Comparison of ENCODE assay signal across 15 cellular contexts in genomic region chr4:40232610-40233009, GRCh38. TPM values are rescaled to one million over a fixed set of nuclear protein-coding genes. Genes with fewer than 3 reads are reported as not detected.
DNase-seq lines count a peak whose midpoint lies in the region; ATAC-seq, FAIRE-seq and TF ChIP-seq lines count a peak whose summit lies in the region.
"Had no signal": no experiment of that assay in that cellular context is flagged by ENCODE, and none has a peak within 500 bp of the region (broad histone marks: within the 10 kb centered on the region; RNA-seq: fewer than 3 reads in every experiment).

No MANE protein-coding gene starts in this region.

- FAIRE-seq in D721Med (lab: Jason Lieb, UNC): no peak

- WGBS in spleen, 5 donors: 50 to 90% (median 58%) methylated on average over 3 of the region's 3 CpGs

- H3K4me1 ChIP-seq in spleen: peaks cover 2 to 100% (median 80%) of the 10 kb centered on the region in 6 donors
- H3K4me1 ChIP-seq: colonic mucosa had no signal

- CTCF ChIA-PET in activated naive CD4-positive, alpha-beta T cell treated with anti-CD3 and anti-CD28 coated beads for 36 hours (lab: Charles Lee): interaction anchor here (1.5 to 1.9 kb wide), 3 partner anchors 12 to 84 kb away, joined by 3 to 8 read pairs (median 6); no protein-coding TSS in a partner anchor

- H3K4me3 ChIP-seq in NB4 (ENCODE audit: low read depth, low read length) (no peak overlapping the region), spleen (no peak overlapping the region), coronary artery (no peak overlapping the region)
- H3K4me3 ChIP-seq: colonic mucosa, Peyer's patch had no signal

- TF ChIP-seq POLR2A in NB4 (IDR thresholded peaks at IDR 0.05; ENCODE audit: extremely low read depth, insufficient read length): no peak
- TF ChIP-seq POLR2A in spleen (IDR thresholded peaks at IDR 0.05): no peak

- no peak for ATAC-seq in activated naive CD4-positive, alpha-beta T cell treated with anti-CD3 and anti-CD28 coated beads, Interleukin-2, amount 50 U/mL, for 72 hours
- ATAC-seq in stimulated activated effector memory CD8-positive, alpha-beta T cell treated with anti-CD3 and anti-CD28 coated beads, Interleukin-12 subunit alpha, Interleukin-12 subunit beta, amount 100 ng/mL, for 72 hours: no peak
- ATAC-seq: esophagus mucosa had no signal

- TF ChIP-seq CTCF in NB4 (IDR thresholded peaks at IDR 0.05; ENCODE audit: low read depth, low read length) (no peak), spleen (IDR thresholded peaks at IDR 0.05 in 8 of 11, conservative IDR thresholded peaks at IDR 0.05 in 3 of 11) (no peak), D721Med (IDR thresholded peaks at IDR 0.05; ENCODE audit: insufficient read depth, missing control alignments) (no peak), coronary artery (IDR thresholded peaks at IDR 0.05) (no peak)

- peak overlapping the region; percentile 44 for H3K27ac Mint-ChIP-seq in activated naive CD4-positive, alpha-beta T cell treated with anti-CD3 and anti-CD28 coated beads for 36 hours
- H3K27ac Mint-ChIP-seq in activated naive CD4-positive, alpha-beta T cell treated with anti-CD3 and anti-CD28 coated beads, Interleukin-2, amount 50 U/mL, for 72 hours: peak overlapping the region; percentile 83 to 92
- H3K27ac Mint-ChIP-seq in stimulated activated effector memory CD8-positive, alpha-beta T cell treated with anti-CD3 and anti-CD28 coated beads, Interleukin-12 subunit alpha, Interleukin-12 subunit beta, amount 100 ng/mL, for 72 hours: peak overlapping the region; percentile 95

- H3K9me3 ChIP-seq in spleen: no peaks in the 10 kb centered on the region
- H3K9me3 ChIP-seq: colonic mucosa, Peyer's patch had no signal

- intact Hi-C loops in activated naive CD4-positive, alpha-beta T cell treated with anti-CD3 and anti-CD28 coated beads for 36 hours (cut with micrococcal nuclease): no loop called here
- intact Hi-C loops in spleen (cut with DNase I; ENCODE audit: low total_unique reads): no loop called here

- H3K27me3 Mint-ChIP-seq in activated naive CD4-positive, alpha-beta T cell treated with anti-CD3 and anti-CD28 coated beads for 36 hours (ENCODE audit: low read depth): no peaks in the 10 kb centered on the region

- peaks cover 91% of the 10 kb centered on the region for H3K4me1 Mint-ChIP-seq in activated naive CD4-positive, alpha-beta T cell treated with anti-CD3 and anti-CD28 coated beads for 36 hours (ENCODE audit: low read depth)
- H3K4me1 Mint-ChIP-seq in stimulated activated effector memory CD8-positive, alpha-beta T cell treated with anti-CD3 and anti-CD28 coated beads, Interleukin-12 subunit alpha, Interleukin-12 subunit beta, amount 100 ng/mL, for 72 hours: peaks cover 71% of the 10 kb centered on the region

- H3K27ac ChIP-seq in spleen: peak overlapping the region in 4 of 8 donors; percentile 63 to 82 (median 68)
- no peak overlapping the region for H3K27ac ChIP-seq in coronary artery
- H3K27ac ChIP-seq: colonic mucosa had no signal

- DNase-seq in activated naive CD4-positive, alpha-beta T cell treated with anti-CD3 and anti-CD28 coated beads for 36 hours: peak; percentile 70
- DNase-seq in activated naive CD4-positive, alpha-beta T cell (lab: John Stamatoyannopoulos, UW): no peak
- DNase-seq in NB4 (ENCODE audit: low read depth): peak; percentile 87
- no peak for DNase-seq in activated naive CD4-positive, alpha-beta T cell treated with anti-CD3 and anti-CD28 coated beads, Interleukin-2, amount 50 U/mL, for 72 hours (ENCODE audit: low spot score in 2 of 2)
- DNase-seq in stimulated activated effector memory CD8-positive, alpha-beta T cell treated with anti-CD3 and anti-CD28 coated beads, Interleukin-12 subunit alpha, Interleukin-12 subunit beta, amount 100 ng/mL, for 72 hours (ENCODE audit: low spot score in 2 of 2): no peak
- no peak for DNase-seq in spleen
- no peak for DNase-seq in D721Med (ENCODE audit: insufficient read length, low spot score)
- no peak for DNase-seq in coronary artery (ENCODE audit: low spot score)
- DNase-seq: aorta; colonic mucosa; NCI-H1105; stimulated activated CD4-positive, alpha-beta T cell treated with anti-CD3 and anti-CD28 coated beads, Interleukin-1b, Interleukin-23, amount 100 ng/mL, for 48 hours; trophoblast cell had no signal

- H3K36me3 Mint-ChIP-seq in activated naive CD4-positive, alpha-beta T cell treated with anti-CD3 and anti-CD28 coated beads for 36 hours (ENCODE audit: low read depth): peaks cover 42% of the 10 kb centered on the region
- H3K36me3 Mint-ChIP-seq in activated naive CD4-positive, alpha-beta T cell treated with anti-CD3 and anti-CD28 coated beads, Interleukin-2, amount 50 U/mL, for 72 hours: peaks cover 22 to 47% of the 10 kb centered on the region in 2 donors
- H3K36me3 Mint-ChIP-seq in stimulated activated effector memory CD8-positive, alpha-beta T cell treated with anti-CD3 and anti-CD28 coated beads, Interleukin-12 subunit alpha, Interleukin-12 subunit beta, amount 100 ng/mL, for 72 hours: peaks cover 100% of the 10 kb centered on the region

- no peak overlapping the region for H3K4me3 Mint-ChIP-seq in activated naive CD4-positive, alpha-beta T cell treated with anti-CD3 and anti-CD28 coated beads for 36 hours
- H3K4me3 Mint-ChIP-seq in stimulated activated effector memory CD8-positive, alpha-beta T cell treated with anti-CD3 and anti-CD28 coated beads, Interleukin-12 subunit alpha, Interleukin-12 subunit beta, amount 100 ng/mL, for 72 hours: peak overlapping the region; percentile 76

- H3K9me3 Mint-ChIP-seq in activated naive CD4-positive, alpha-beta T cell treated with anti-CD3 and anti-CD28 coated beads for 36 hours: no peaks in the 10 kb centered on the region
- no peaks in the 10 kb centered on the region for H3K9me3 Mint-ChIP-seq in activated naive CD4-positive, alpha-beta T cell treated with anti-CD3 and anti-CD28 coated beads, Interleukin-2, amount 50 U/mL, for 72 hours
- no peaks in the 10 kb centered on the region for H3K9me3 Mint-ChIP-seq in stimulated activated effector memory CD8-positive, alpha-beta T cell treated with anti-CD3 and anti-CD28 coated beads, Interleukin-12 subunit alpha, Interleukin-12 subunit beta, amount 100 ng/mL, for 72 hours

- no peaks in the 10 kb centered on the region for H3K27me3 ChIP-seq in spleen (replicated peaks in 1 of 7)
- H3K27me3 ChIP-seq: colonic mucosa, Peyer's patch had no signal

- peaks cover 0 to 38% (median 0%) of the 10 kb centered on the region in 6 donors for H3K36me3 ChIP-seq in spleen
- H3K36me3 ChIP-seq: colonic mucosa, Peyer's patch had no signal

RNA-seq across cellular contexts. Expression of gene RHOH, which starts 35.8 kb away (rescaled TPM):
- total RNA-seq in activated naive CD4-positive, alpha-beta T cell treated with anti-CD3 and anti-CD28 coated beads for 36 hours: 10 to 100 TPM; 87.5 to 92.7 TPM
- total RNA-seq in activated naive CD4-positive, alpha-beta T cell treated with anti-CD3 and anti-CD28 coated beads, Interleukin-2, amount 50 U/mL, for 72 hours: 10 to 100 TPM; 81.2 to 82.9 TPM
- 100 to 1,000 TPM in 1 of 7 donors, 10 to 100 TPM in 6; 51.4 to 100 (median 72.0) TPM for total RNA-seq in spleen
- 100 to 1,000 TPM in 1 of 3 donors, 10 to 100 TPM in 2; 70.3 to 112 (median 76.6) TPM for polyA plus RNA-seq in spleen

Comparison
In these comparisons a context has a peak if more than half of its experiments do, and no peak if none do; other contexts are left out.
1. DNase-seq: peak in activated naive CD4-positive, alpha-beta T cell treated with anti-CD3 and anti-CD28 coated beads for 36 hours (single experiment) and NB4 (single experiment); none in activated naive CD4-positive, alpha-beta T cell (0 of 4), activated naive CD4-positive, alpha-beta T cell treated with anti-CD3 and anti-CD28 coated beads, Interleukin-2, amount 50 U/mL, for 72 hours (0 of 2), stimulated activated effector memory CD8-positive, alpha-beta T cell treated with anti-CD3 and anti-CD28 coated beads, Interleukin-12 subunit alpha, Interleukin-12 subunit beta, amount 100 ng/mL, for 72 hours (0 of 2), spleen (single experiment), D721Med (single experiment) and coronary artery (single experiment).
2. H3K27ac Mint-ChIP-seq: peak in every context shown above with its lines; median percentile 95 in stimulated activated effector memory CD8-positive, alpha-beta T cell treated with anti-CD3 and anti-CD28 coated beads, Interleukin-12 subunit alpha, Interleukin-12 subunit beta, amount 100 ng/mL, for 72 hours; 88 in activated naive CD4-positive, alpha-beta T cell treated with anti-CD3 and anti-CD28 coated beads, Interleukin-2, amount 50 U/mL, for 72 hours; 44 in activated naive CD4-positive, alpha-beta T cell treated with anti-CD3 and anti-CD28 coated beads for 36 hours.